ENCODE assay signal across 34 cellular contexts in genomic region chr1:202689493-202690342, GRCh38. TPM values are rescaled to one million over a fixed set of nuclear protein-coding genes. Genes with fewer than 3 reads are reported as not detected.
"Had no signal": no experiment of that assay in that cellular context is flagged by ENCODE, and none has a peak within 500 bp of the region (broad histone marks: within the 10 kb centered on the region; RNA-seq: fewer than 3 reads in every experiment).

No MANE protein-coding gene starts in this region.

- H3K36me3 ChIP-seq: heart left ventricle, right atrium auricular region, stomach, tibial artery, WERI-Rb-1 had no signal

- H3K9me3 Mint-ChIP-seq: activated CD4-positive, alpha-beta memory T cell treated with anti-CD3 and anti-CD28 coated beads, Interleukin-2, amount 10 ng/mL, durations not matched to agents 7 days and 5 days had no signal

- H3K4me1 Mint-ChIP-seq: activated CD4-positive, alpha-beta memory T cell treated with anti-CD3 and anti-CD28 coated beads, Interleukin-2, amount 10 ng/mL, durations not matched to agents 7 days and 5 days; activated CD4-positive, alpha-beta T cell treated with anti-CD3 and anti-CD28 coated beads, Interleukin-2, amount 10 ng/mL, durations not matched to agents 7 days and 5 days; activated naive CD4-positive, alpha-beta T cell treated with anti-CD3 and anti-CD28 coated beads, Interleukin-2, amount 50 U/mL, for 24 hours; immature natural killer cell; memory B cell; naive thymus-derived CD4-positive, alpha-beta T cell; stimulated activated naive B cell treated with anti-CD40 and anti-IgM and Interleukin-4, amounts not matched to agents 10 μg/mL and 1 μg/mL and 100 μg/mL, for 72 hours; T-helper 17 cell had no signal

- H3K4me2 ChIP-seq: smooth muscle cell had no signal

- H3K36me3 Mint-ChIP-seq: activated naive CD4-positive, alpha-beta T cell treated with anti-CD3 and anti-CD28 coated beads, Interleukin-2, amount 50 U/mL, for 24 hours; immature natural killer cell; naive thymus-derived CD4-positive, alpha-beta T cell; stimulated activated naive B cell treated with anti-CD40 and anti-IgM and Interleukin-4, amounts not matched to agents 10 μg/mL and 1 μg/mL and 100 μg/mL, for 72 hours had no signal

- H3K4me1 ChIP-seq: body of pancreas, heart left ventricle, right atrium auricular region, stomach, tibial artery had no signal

- DNase-seq: activated CD4-positive, alpha-beta memory T cell treated with anti-CD3 and anti-CD28 coated beads, Interleukin-2, amount 10 ng/mL, durations not matched to agents 7 days and 5 days; activated CD4-positive, alpha-beta T cell treated with anti-CD3 and anti-CD28 coated beads, Interleukin-2, amount 10 ng/mL, durations not matched to agents 7 days and 5 days; activated CD8-positive, alpha-beta memory T cell treated with anti-CD3 and anti-CD28 coated beads, Interleukin-2, amount 50 U/mL, for 48 hours; activated gamma-delta T cell; activated T-cell treated with anti-CD3 and anti-CD28 coated beads, Interleukin-2, amount 50 U/mL, for 24 hours; aorta; body of pancreas; effector memory CD4-positive, alpha-beta T cell; erythroblast; heart left ventricle; hypothalamus; immature natural killer cell; kidney; midbrain; naive thymus-derived CD4-positive, alpha-beta T cell; nucleus accumbens; stimulated activated CD4-positive, alpha-beta T cell treated with anti-CD3 and anti-CD28 coated beads, Interleukin-15, amount 100 ng/mL, for 24 hours; stimulated activated CD4-positive, alpha-beta T cell treated with anti-CD3 and anti-CD28 coated beads, Interleukin-2, amount 100 ng/mL, for 24 hours; stimulated activated naive B cell treated with anti-CD40 and anti-IgM and Interleukin-4, amounts not matched to agents 10 μg/mL and 1 μg/mL and 100 μg/mL, for 72 hours; stomach; T-helper 17 cell; T1000; WERI-Rb-1 had no signal

- H3K27ac Mint-ChIP-seq: activated CD4-positive, alpha-beta memory T cell treated with anti-CD3 and anti-CD28 coated beads, Interleukin-2, amount 10 ng/mL, durations not matched to agents 7 days and 5 days; activated CD4-positive, alpha-beta T cell treated with anti-CD3 and anti-CD28 coated beads, Interleukin-2, amount 10 ng/mL, durations not matched to agents 7 days and 5 days; activated naive CD4-positive, alpha-beta T cell treated with anti-CD3 and anti-CD28 coated beads, Interleukin-2, amount 50 U/mL, for 24 hours; activated T-cell treated with anti-CD3 and anti-CD28 coated beads, Interleukin-2, amount 50 U/mL, for 24 hours; immature natural killer cell; memory B cell; naive thymus-derived CD4-positive, alpha-beta T cell; stimulated activated naive B cell treated with anti-CD40 and anti-IgM and Interleukin-4, amounts not matched to agents 10 μg/mL and 1 μg/mL and 100 μg/mL, for 72 hours; T-helper 17 cell had no signal

- H3K9me3 ChIP-seq: body of pancreas, heart left ventricle, right atrium auricular region, stomach, tibial artery had no signal

- H3K27me3 ChIP-seq: body of pancreas, right atrium auricular region had no signal

- H3K27ac ChIP-seq: body of pancreas, coronary artery, heart left ventricle, right atrium auricular region, stomach, tibial artery, WERI-Rb-1 had no signal

- H3K4me3 ChIP-seq: body of pancreas, coronary artery, dorsolateral prefrontal cortex, heart left ventricle, right atrium auricular region, smooth muscle cell, stomach, tibial artery had no signal

- H3K4me3 Mint-ChIP-seq: activated CD4-positive, alpha-beta memory T cell treated with anti-CD3 and anti-CD28 coated beads, Interleukin-2, amount 10 ng/mL, durations not matched to agents 7 days and 5 days; activated CD4-positive, alpha-beta T cell treated with anti-CD3 and anti-CD28 coated beads, Interleukin-2, amount 10 ng/mL, durations not matched to agents 7 days and 5 days; activated naive CD4-positive, alpha-beta T cell treated with anti-CD3 and anti-CD28 coated beads, Interleukin-2, amount 50 U/mL, for 24 hours; activated T-cell treated with anti-CD3 and anti-CD28 coated beads, Interleukin-2, amount 50 U/mL, for 24 hours; immature natural killer cell; memory B cell; naive thymus-derived CD4-positive, alpha-beta T cell; stimulated activated naive B cell treated with anti-CD40 and anti-IgM and Interleukin-4, amounts not matched to agents 10 μg/mL and 1 μg/mL and 100 μg/mL, for 72 hours; T-helper 17 cell had no signal

RNA-seq across cellular contexts. Expression of gene SYT2, which starts 20.5 kb away (rescaled TPM):
- total RNA-seq: activated CD4-positive, alpha-beta memory T cell treated with anti-CD3 and anti-CD28 coated beads, Interleukin-2, amount 10 ng/mL, durations not matched to agents 7 days and 5 days; activated CD4-positive, alpha-beta T cell treated with anti-CD3 and anti-CD28 coated beads, Interleukin-2, amount 10 ng/mL, durations not matched to agents 7 days and 5 days; body of pancreas; cardiac septum; lower leg skin; naive thymus-derived CD4-positive, alpha-beta T cell; pulmonary artery endothelial cell; right atrium auricular region; smooth muscle cell; T-helper 17 cell; ureter had no signal
- polyA plus RNA-seq: smooth muscle cell, stomach had no signal
